ENCODE assay signal across 1 cellular context in genomic region chr7:39749177-39749576, GRCh38.
A peak's percentile ranks its signal among the peaks of the same experiment; 100 is the strongest.
TF ChIP-seq lines count a peak whose summit lies in the region.

No MANE protein-coding gene starts in this region.

TF ChIP-seq in HEK293, 187 proteins besides CTCF, POLR2A, EP300 and RAD21 (continued from another document):
- no peak for TF ChIP-seq PRDM10 (tag by site-specific recombination; IDR thresholded peaks at IDR 0.05)
- peak; percentile 59; the same call in 1 of the 2 replicates for TF ChIP-seq ZBTB21 (tag by site-specific recombination; IDR thresholded peaks at IDR 0.05)
- peak; percentile 83 for TF ChIP-seq ZNF629 (tag by site-specific recombination; IDR thresholded peaks at IDR 0.05)
- 0 out of 2 replicates have a peak, but pooled peaks have one; percentile 26 for TF ChIP-seq SP7 (tag by site-specific recombination; IDR thresholded peaks at IDR 0.05)
TF ChIP-seq in HEK293: peak in this region for 6.
